Comparison of ENCODE assay signal across 28 cellular contexts in genomic region chr7:54336800-54337199, GRCh38.
"Had no signal": no experiment of that assay in that cellular context is flagged by ENCODE, and none has a peak within 500 bp of the region (broad histone marks: within the 10 kb centered on the region; RNA-seq: fewer than 3 reads in every experiment).

No MANE protein-coding gene starts in this region.

- H3K4me1 ChIP-seq: gastrocnemius medialis, parathyroid adenoma, right lobe of liver, stomach, upper lobe of left lung had no signal

- H3K9me3 Mint-ChIP-seq: endodermal cell, mesothelial cell of epicardium, nephron progenitor cell had no signal

- H3K9ac ChIP-seq: parathyroid adenoma had no signal

- H3K4me3 ChIP-seq: gastrocnemius medialis, heart left ventricle, hepatocyte, mucosa of descending colon, right lobe of liver, stomach, tibial nerve, upper lobe of left lung had no signal

- H3K27me3 ChIP-seq: gastrocnemius medialis, heart left ventricle, hepatocyte, right lobe of liver, stomach, tibial nerve, upper lobe of left lung had no signal

- DNase-seq: effector CD8-positive, alpha-beta T cell; endodermal cell; foreskin fibroblast; gastrocnemius medialis; heart left ventricle; kidney; mesenchymal stem cell; mucosa of descending colon; naive thymus-derived CD8-positive, alpha-beta T cell; nephron progenitor cell; right lobe of liver; stimulated activated CD4-positive, alpha-beta T cell treated with anti-CD3 and anti-CD28 coated beads, Interleukin-2, amount 100 ng/mL, for 24 hours; stimulated activated CD4-positive, alpha-beta T cell treated with anti-CD3 and anti-CD28 coated beads, Interleukin-4, amount 100 ng/mL, for 24 hours; stimulated activated naive CD4-positive, alpha-beta T cell treated with Interleukin-2 at 50 U/mL for 16 hours; stomach; upper lobe of left lung had no signal

- H3K27ac Mint-ChIP-seq: dendritic cell treated with granulocyte-macrophage colony-stimulating factor and Interleukin-4, amounts not matched to agents 40 ng/mL and 50 ng/mL, for 4 days; endodermal cell; mesothelial cell of epicardium; naive thymus-derived CD8-positive, alpha-beta T cell; nephron progenitor cell; progenitor cell of endocrine pancreas; stimulated activated effector memory CD8-positive, alpha-beta T cell treated with anti-CD3 and anti-CD28 coated beads, Interleukin-12 subunit alpha, Interleukin-12 subunit beta, amount 100 ng/mL, for 72 hours had no signal

- ATAC-seq: esophagus mucosa; gastrocnemius medialis; heart left ventricle; left lobe of liver; mucosa of descending colon; naive thymus-derived CD8-positive, alpha-beta T cell; right lobe of liver; stimulated activated effector memory CD8-positive, alpha-beta T cell treated with anti-CD3 and anti-CD28 coated beads, Interleukin-12 subunit alpha, Interleukin-12 subunit beta, amount 100 ng/mL, for 72 hours had no signal

- H3K4me3 Mint-ChIP-seq: dendritic cell treated with granulocyte-macrophage colony-stimulating factor and Interleukin-4, amounts not matched to agents 40 ng/mL and 50 ng/mL, for 4 days; endodermal cell; mesothelial cell of epicardium; naive thymus-derived CD8-positive, alpha-beta T cell; nephron progenitor cell; stimulated activated effector memory CD8-positive, alpha-beta T cell treated with anti-CD3 and anti-CD28 coated beads, Interleukin-12 subunit alpha, Interleukin-12 subunit beta, amount 100 ng/mL, for 72 hours had no signal

- FAIRE-seq: colon, kidney, urothelium cell line had no signal

- H3K4me1 Mint-ChIP-seq: naive thymus-derived CD8-positive, alpha-beta T cell; stimulated activated effector memory CD8-positive, alpha-beta T cell treated with anti-CD3 and anti-CD28 coated beads, Interleukin-12 subunit alpha, Interleukin-12 subunit beta, amount 100 ng/mL, for 72 hours had no signal

- H3K27ac ChIP-seq: epithelial cell of prostate, gastrocnemius medialis, hepatocyte, parathyroid adenoma, right lobe of liver, stomach, tibial nerve, upper lobe of left lung had no signal

- H3K36me3 Mint-ChIP-seq: mesothelial cell of epicardium; naive thymus-derived CD8-positive, alpha-beta T cell; stimulated activated effector memory CD8-positive, alpha-beta T cell treated with anti-CD3 and anti-CD28 coated beads, Interleukin-12 subunit alpha, Interleukin-12 subunit beta, amount 100 ng/mL, for 72 hours had no signal

- H2AFZ ChIP-seq: hepatocyte, parathyroid adenoma had no signal

- H3K9me3 ChIP-seq: gastrocnemius medialis, heart left ventricle, mucosa of descending colon, right lobe of liver, tibial nerve, upper lobe of left lung had no signal

- H3K36me3 ChIP-seq: gastrocnemius medialis, heart left ventricle, right lobe of liver, stomach, tibial nerve, upper lobe of left lung had no signal

- H3K4me2 ChIP-seq: hepatocyte had no signal

- H3K27me3 Mint-ChIP-seq: dendritic cell treated with granulocyte-macrophage colony-stimulating factor and Interleukin-4, amounts not matched to agents 40 ng/mL and 50 ng/mL, for 4 days; naive thymus-derived CD8-positive, alpha-beta T cell; progenitor cell of endocrine pancreas had no signal
